In genomic region chr14:77264466-77265186, GRCh38 we compare ENCODE assay signal across 21 cellular contexts. TPM values are rescaled to one million over a fixed set of nuclear protein-coding genes. Genes with fewer than 3 reads are reported as not detected.
DNase-seq lines count a peak whose midpoint lies in the region; TF ChIP-seq lines count a peak whose summit lies in the region.
"Had no signal": no experiment of that assay in that cellular context is flagged by ENCODE, and none has a peak within 500 bp of the region (broad histone marks: within the 10 kb centered on the region; RNA-seq: fewer than 3 reads in every experiment).

No MANE protein-coding gene starts in this region.

- no peaks in the 10 kb centered on the region for H3K36me3 Mint-ChIP-seq in CD14-positive monocyte
- H3K36me3 Mint-ChIP-seq: T-cell had no signal

- H3K9me3 ChIP-seq in BLaER1 treated with 17β-estradiol and CSF1 and Interleukin-3, amounts not matched to agents 10 nM and 100 nM (replicated peaks in 1 of 11) = peaks cover 0 to 15% (median 10%) of the 10 kb centered on the region in 11 experiments; a peak in 16 of 22 replicates
- peaks cover 0 to 10% (median 4%) of the 10 kb centered on the region in 8 donors for H3K9me3 ChIP-seq in spleen
- H3K9me3 ChIP-seq: SJCRH30 had no signal

- TF ChIP-seq EP300 in Ishikawa (IDR thresholded peaks at IDR 0.05; ENCODE audit: borderline replicate concordance) = no peak

- no peak overlapping the region for H3K27ac Mint-ChIP-seq in CD14-positive monocyte
- H3K27ac Mint-ChIP-seq: HFFc6, T-cell had no signal

- H3K27me3 ChIP-seq in BLaER1 treated with 17β-estradiol and CSF1 and Interleukin-3, amounts not matched to agents 10 nM and 100 nM = peaks cover 11 to 21% (median 18%) of the 10 kb centered on the region in 11 experiments
- peaks cover 0 to 29% (median 3%) of the 10 kb centered on the region in 7 donors for H3K27me3 ChIP-seq in spleen (replicated peaks in 1 of 7)
- H3K27me3 ChIP-seq: SJCRH30 had no signal

- POLR2A ChIA-PET in GM10248 (lab: Yijun Ruan, JAX) = no interaction called here

- intact Hi-C loops in spleen (cut with DNase I; ENCODE audit: low total_unique reads) (no loop called here), CD14-positive monocyte (cut with micrococcal nuclease) (no loop called here)

- H3K9ac ChIP-seq in BLaER1 treated with 17β-estradiol and CSF1 and Interleukin-3, amounts not matched to agents 10 nM and 100 nM = 0 out of 22 replicates have a peak overlapping the region, but pooled peaks of 1 of the 11 experiments have one; percentile 9

- no peak for TF ChIP-seq CTCF in spleen (IDR thresholded peaks at IDR 0.05 in 8 of 11, conservative IDR thresholded peaks at IDR 0.05 in 3 of 11)
- no peak for TF ChIP-seq CTCF in CD14-positive monocyte (IDR thresholded peaks at IDR 0.05)
- no peak for TF ChIP-seq CTCF in GM10248 (IDR thresholded peaks at IDR 0.05; ENCODE audit: control extremely low read depth, extremely low read depth, low read depth, missing control alignments)

- TF ChIP-seq RAD21 in Ishikawa (IDR thresholded peaks at IDR 0.05; ENCODE audit: low read depth) = no peak

- no peak overlapping the region for H3K4me3 ChIP-seq in BLaER1 treated with 17β-estradiol and CSF1 and Interleukin-3, amounts not matched to agents 10 nM and 100 nM
- no peak overlapping the region for H3K4me3 ChIP-seq in spleen
- H3K4me3 ChIP-seq: SJCRH30 had no signal

- WGBS in spleen, 5 donors = 66 to 81% (median 79%) methylated on average over 7 to 16 of the region's 16 CpGs

- no peak overlapping the region for H3K27ac ChIP-seq in BLaER1 treated with 17β-estradiol and CSF1 and Interleukin-3, amounts not matched to agents 10 nM and 100 nM
- H3K27ac ChIP-seq in spleen = no peak overlapping the region
- H3K27ac ChIP-seq: SJCRH30 had no signal

- peak overlapping the region; percentile 17 to 87 (median 72) for H3K4me2 ChIP-seq in BLaER1 treated with 17β-estradiol and CSF1 and Interleukin-3, amounts not matched to agents 10 nM and 100 nM

- H3K9me3 Mint-ChIP-seq in CD14-positive monocyte = peaks cover 0 to 13% (median 5%) of the 10 kb centered on the region in 7 donors

- peaks cover 2% of the 10 kb centered on the region for H3K4me1 Mint-ChIP-seq in CD14-positive monocyte
- H3K4me1 Mint-ChIP-seq: T-cell had no signal

- no peak for TF ChIP-seq POLR2A in spleen (IDR thresholded peaks at IDR 0.05)

- H3K36me3 ChIP-seq in BLaER1 treated with 17β-estradiol and CSF1 and Interleukin-3, amounts not matched to agents 10 nM and 100 nM = no peaks in the 10 kb centered on the region
- H3K36me3 ChIP-seq in spleen = no peaks in the 10 kb centered on the region
- H3K36me3 ChIP-seq: SJCRH30 had no signal

- DNase-seq in cerebellar nuclear complex (lab: John Stamatoyannopoulos, UW) = peak; percentile 76 to 85
- peak; percentile 61 for DNase-seq in spleen
- DNase-seq in CD14-positive monocyte (ENCODE audit: low spot score) = no peak
- DNase-seq in NCI-H510A treated with DMSO at 0.1 percent for 48 hours (lab: John Stamatoyannopoulos, UW) = no peak
- no peak for DNase-seq in GM10248 (ENCODE audit: extremely low spot score)
- DNase-seq: AML-193, DMS79, H7, HFFc6, KG1, NCI-H1105, NCI-H187, NCI-H2107, NCI-H510A, NCI-H748 treated with DMSO at 0.1 percent for 48 hours, SJCRH30, T-cell had no signal

- no peak overlapping the region for H3K4me3 Mint-ChIP-seq in CD14-positive monocyte
- H3K4me3 Mint-ChIP-seq: HFFc6, T-cell had no signal

- H3K4me1 ChIP-seq in BLaER1 treated with 17β-estradiol and CSF1 and Interleukin-3, amounts not matched to agents 10 nM and 100 nM = peaks cover 11 to 81% (median 64%) of the 10 kb centered on the region in 10 experiments; a peak in 19 of 20 replicates
- H3K4me1 ChIP-seq in spleen = no peaks in the 10 kb centered on the region

- peaks cover 20 to 38% (median 25%) of the 10 kb centered on the region in 3 donors for H3K27me3 Mint-ChIP-seq in CD14-positive monocyte (ENCODE audit: low read depth in 3 of 3)

- CTCF ChIA-PET in GM10248 (lab: Yijun Ruan, JAX) = no interaction called here

- H4K20me1 ChIP-seq in BLaER1 treated with 17β-estradiol and CSF1 and Interleukin-3, amounts not matched to agents 10 nM and 100 nM = peaks cover 0 to 18% (median 0%) of the 10 kb centered on the region in 11 experiments; a peak in 6 of 22 replicates

TF ChIP-seq in Ishikawa, 13 proteins besides CTCF, POLR2A, EP300 and RAD21:
- TF ChIP-seq FOXM1 (IDR thresholded peaks at IDR 0.05; ENCODE audit: borderline replicate concordance, low read depth) (no peak), REST (IDR thresholded peaks at IDR 0.05; ENCODE audit: low read depth) (peak; percentile 62)

RNA-seq across cellular contexts. Expression of gene NGB, which starts 6.4 kb away (rescaled TPM):
- not detected for total RNA-seq in spleen
- not detected for polyA plus RNA-seq in spleen
- not detected for polyA plus RNA-seq in CD14-positive monocyte
- total RNA-seq: A172, HFFc6, SJCRH30, T-cell had no signal
- polyA plus RNA-seq: AG04450 had no signal

RNA-seq across cellular contexts. Expression of gene POMT2, which starts 56.1 kb away (rescaled TPM):
- 10 to 100 TPM; 10.1 to 23.6 (median 18.8) TPM for total RNA-seq in spleen
- 10 to 100 TPM in 2 of 3 donors, 1 to 10 TPM in 1; 5.4 to 16.8 (median 16.4) TPM for polyA plus RNA-seq in spleen
- polyA plus RNA-seq in CD14-positive monocyte = 1 to 10 TPM; 1.5 to 1.8 TPM

RNA-seq across cellular contexts. Expression of gene GSTZ1, which starts 56.2 kb away (rescaled TPM):
- total RNA-seq in spleen = 10 to 100 TPM in 6 of 7 donors, 1 to 10 TPM in 1; 7.8 to 21.7 (median 14.8) TPM
- polyA plus RNA-seq in spleen = 10 to 100 TPM; 15.9 to 29.1 (median 19.3) TPM
- 10 to 100 TPM; 15.3 to 16.4 TPM for polyA plus RNA-seq in CD14-positive monocyte

Comparison
In these comparisons a context has a peak if more than half of its experiments do, and no peak if none do; other contexts are left out.
1. DNase-seq: peak in cerebellar nuclear complex (2 of 2) and spleen (single experiment); none in CD14-positive monocyte (single experiment), NCI-H510A treated with DMSO at 0.1 percent for 48 hours (single experiment) and GM10248 (single experiment).